20 cellular contexts compared by ENCODE assay signal in the genomic region with DNA sequence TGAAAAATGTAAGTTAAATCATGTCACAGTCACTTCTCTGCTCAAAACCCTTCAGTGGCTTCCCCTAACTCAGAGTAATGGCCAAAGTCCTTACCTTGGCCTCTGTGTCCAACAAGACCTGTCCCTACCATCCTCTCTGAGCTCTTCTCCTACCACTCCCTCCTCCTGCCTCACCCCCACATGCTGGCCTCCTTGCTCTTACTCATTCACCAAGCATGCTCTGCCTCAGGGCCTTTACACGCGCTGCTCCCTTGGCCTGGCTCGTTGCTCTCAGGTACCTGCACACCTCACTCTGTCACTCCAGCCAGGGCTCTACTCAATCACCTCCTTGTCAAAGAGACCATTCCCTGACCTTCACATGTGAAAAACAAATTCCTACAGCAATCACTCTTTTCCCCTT. TPM values are rescaled to one million over a fixed set of nuclear protein-coding genes. Genes with fewer than 3 reads are reported as not detected.
DNase-seq lines count a peak whose midpoint lies in the region; ATAC-seq lines count a peak whose summit lies in the region.
"Had no signal": no experiment of that assay in that cellular context is flagged by ENCODE, and none has a peak within 500 bp of the region (broad histone marks: within the 10 kb centered on the region; RNA-seq: fewer than 3 reads in every experiment).

No MANE protein-coding gene starts in this region.

- ATAC-seq in esophagus mucosa: peak; percentile 82
- ATAC-seq in GM18520 (IDR thresholded peaks at IDR 0.05; ENCODE audit: unreplicated experiment): no peak
- ATAC-seq: CD8-positive, alpha-beta T cell; K562 had no signal

- DNase-seq in HPDE6-E6E7 (ENCODE audit: extremely low spot score) (peak; percentile 53), RPMI7951 (ENCODE audit: low read depth) (peak; percentile 8), NCI-H128 (lab: John Stamatoyannopoulos, UW; ENCODE audit: unreplicated experiment) (no peak), ureter (ENCODE audit: low spot score) (no peak)
- no peak for DNase-seq in activated CD4-positive, CD25-positive, alpha-beta regulatory T cell treated with anti-CD3 and anti-CD28 coated beads, Interleukin-2, amount 50 U/mL, for 72 hours
- DNase-seq: ACHN; CD8-positive, alpha-beta T cell; DMS153; GF-D8; NCI-H1092 treated with DMSO at 0.1 percent for 48 hours; NCI-H146; NCI-H2029 treated with DMSO at 0.1 percent for 48 hours; NCI-H345; NCI-H524; SHP77; SW 1271 had no signal

RNA-seq across cellular contexts. Expression of gene SEC16B, which starts 54.2 kb away (rescaled TPM):
- total RNA-seq in RPMI7951 (2014; rRNA removed; shearing (Covaris generic)): 0.48 and 1.2 TPM in 2 replicates
- total RNA-seq in esophagus mucosa (1.4 TPM), ureter (2.6 TPM)
- total RNA-seq: CD8-positive, alpha-beta T cell; K562; OCI-LY7 had no signal

Comparison
In these comparisons a context has a peak if more than half of its experiments do, and no peak if none do; other contexts are left out.
1. DNase-seq: peak in HPDE6-E6E7 (single experiment) and RPMI7951 (single experiment); none in activated CD4-positive, CD25-positive, alpha-beta regulatory T cell treated with anti-CD3 and anti-CD28 coated beads, Interleukin-2, amount 50 U/mL, for 72 hours (single experiment), NCI-H128 (single experiment) and ureter (single experiment).